Comparison of ENCODE assay signal across 17 cellular contexts in genomic region chr13:82092312-82092711, GRCh38.
A peak's percentile ranks its signal among the peaks of the same experiment; 100 is the strongest.
DNase-seq lines count a peak whose midpoint lies in the region; ATAC-seq and TF ChIP-seq lines count a peak whose summit lies in the region.
"Had no signal": no experiment of that assay in that cellular context is flagged by ENCODE, and none has a peak within 500 bp of the region (broad histone marks: within the 10 kb centered on the region; RNA-seq: fewer than 3 reads in every experiment).

No MANE protein-coding gene starts in this region.

- H3K36me3 ChIP-seq in PC-3 (ENCODE audit: low read depth, low read length) (no peaks in the 10 kb centered on the region), right lobe of liver (no peaks in the 10 kb centered on the region)
- H3K36me3 ChIP-seq: BE2C, BLaER1 had no signal

- POLR2A ChIA-PET in PC-3 (lab: Charles Lee; ENCODE audit: unreplicated experiment): no interaction called here

- H3K9me3 ChIP-seq in PC-3 (ENCODE audit: low read length) (no peaks in the 10 kb centered on the region), right lobe of liver (no peaks in the 10 kb centered on the region)
- H3K9me3 ChIP-seq: BE2C, BLaER1 had no signal

- H3K9ac ChIP-seq in PC-3 (ENCODE audit: low read length): no peak overlapping the region
- H3K9ac ChIP-seq: BLaER1 had no signal

- no peak overlapping the region for H2AFZ ChIP-seq in PC-3 (ENCODE audit: low read length)

- DNase-seq in PC-3 (peak; percentile 6), amniotic epithelial cell (ENCODE audit: low read depth) (peak; percentile 1), right lobe of liver (no peak), D341Med (ENCODE audit: low spot score) (no peak), coronary artery (ENCODE audit: low spot score) (no peak)
- DNase-seq in stimulated activated CD4-positive, alpha-beta T cell treated with anti-CD3 and anti-CD28 coated beads, Interleukin-15, amount 100 ng/mL, for 24 hours: no peak
- DNase-seq: 8988T; ACHN; BE2C; C1 segment of cervical spinal cord; CD4-positive, alpha-beta memory T cell; CD4-positive, CD25-positive, alpha-beta regulatory T cell; CD8-positive, alpha-beta memory T cell; COR-L47; DMS79 treated with DMSO at 0.1 percent for 48 hours; GF-D8 had no signal

- H3K9me2 ChIP-seq in PC-3 (replicated peaks; ENCODE audit: low read length): no peaks in the 10 kb centered on the region

- no peaks in the 10 kb centered on the region; the same call in 1 of the 2 replicates for H3K4me1 ChIP-seq in PC-3 (ENCODE audit: insufficient read depth, low read length)
- H3K4me1 ChIP-seq in right lobe of liver: peaks cover 0 to 4% (median 0%) of the 10 kb centered on the region in 4 donors
- H3K4me1 ChIP-seq: BE2C had no signal

- no peaks in the 10 kb centered on the region for H3K79me2 ChIP-seq in PC-3 (ENCODE audit: low read length)

- no peak for TF ChIP-seq POLR2A in right lobe of liver (IDR thresholded peaks at IDR 0.05)

- no peaks in the 10 kb centered on the region for H3F3A ChIP-seq in PC-3 (ENCODE audit: low read length, unreplicated experiment)

- CTCF ChIA-PET in PC-3 (lab: Charles Lee): no interaction called here

- H3K4me3 ChIP-seq in PC-3 (ENCODE audit: low read length) (no peak overlapping the region), right lobe of liver (no peak overlapping the region), coronary artery (no peak overlapping the region)
- H3K4me3 ChIP-seq: BLaER1 had no signal

- ATAC-seq in PC-3: no peak
- peak; percentile 71 to 96 (median 74) for ATAC-seq in right lobe of liver

- TF ChIP-seq CTCF in PC-3 (conservative IDR thresholded peaks at IDR 0.05; ENCODE audit: low read depth, low read length): no peak
- no peak for TF ChIP-seq CTCF in right lobe of liver (IDR thresholded peaks at IDR 0.05)
- no peak for TF ChIP-seq CTCF in coronary artery (IDR thresholded peaks at IDR 0.05)

- 35% methylated on average over 3 of the region's 3 CpGs for WGBS in right lobe of liver (ENCODE audit: insufficient coverage, low coverage, low lambda C conversion rate, missing lambda C conversion rate)

- no TSS peak for BruUV-seq in PC-3 (replicated peaks; lab: Mats Ljungman, UMichigan)

- no peak overlapping the region for H3K4me2 ChIP-seq in PC-3 (ENCODE audit: low read length)
- H3K4me2 ChIP-seq: BLaER1 had no signal

- H3K27me3 ChIP-seq in PC-3 (ENCODE audit: low read length) (no peaks in the 10 kb centered on the region), right lobe of liver (no peaks in the 10 kb centered on the region)
- H3K27me3 ChIP-seq: BE2C, BLaER1 had no signal

- H4K20me1 ChIP-seq in PC-3 (ENCODE audit: low read length): no peaks in the 10 kb centered on the region
- H4K20me1 ChIP-seq: BLaER1 had no signal

- no peak overlapping the region for H3K27ac ChIP-seq in PC-3 (ENCODE audit: low read length)
- H3K27ac ChIP-seq in right lobe of liver: no peak overlapping the region
- H3K27ac ChIP-seq in coronary artery: no peak overlapping the region
- H3K27ac ChIP-seq: BLaER1 had no signal

- intact Hi-C loops in PC-3 (cut with micrococcal nuclease) (no loop called here), right lobe of liver (cut with DNase I) (no loop called here)

Comparison
In these comparisons a context has a peak if more than half of its experiments do, and no peak if none do; other contexts are left out.
1. DNase-seq: peak in PC-3 (single experiment) and amniotic epithelial cell (single experiment); none in right lobe of liver (0 of 3), D341Med (single experiment), stimulated activated CD4-positive, alpha-beta T cell treated with anti-CD3 and anti-CD28 coated beads, Interleukin-15, amount 100 ng/mL, for 24 hours (single experiment) and coronary artery (single experiment).